ENCODE assay signal across 15 cellular contexts in the genomic region with DNA sequence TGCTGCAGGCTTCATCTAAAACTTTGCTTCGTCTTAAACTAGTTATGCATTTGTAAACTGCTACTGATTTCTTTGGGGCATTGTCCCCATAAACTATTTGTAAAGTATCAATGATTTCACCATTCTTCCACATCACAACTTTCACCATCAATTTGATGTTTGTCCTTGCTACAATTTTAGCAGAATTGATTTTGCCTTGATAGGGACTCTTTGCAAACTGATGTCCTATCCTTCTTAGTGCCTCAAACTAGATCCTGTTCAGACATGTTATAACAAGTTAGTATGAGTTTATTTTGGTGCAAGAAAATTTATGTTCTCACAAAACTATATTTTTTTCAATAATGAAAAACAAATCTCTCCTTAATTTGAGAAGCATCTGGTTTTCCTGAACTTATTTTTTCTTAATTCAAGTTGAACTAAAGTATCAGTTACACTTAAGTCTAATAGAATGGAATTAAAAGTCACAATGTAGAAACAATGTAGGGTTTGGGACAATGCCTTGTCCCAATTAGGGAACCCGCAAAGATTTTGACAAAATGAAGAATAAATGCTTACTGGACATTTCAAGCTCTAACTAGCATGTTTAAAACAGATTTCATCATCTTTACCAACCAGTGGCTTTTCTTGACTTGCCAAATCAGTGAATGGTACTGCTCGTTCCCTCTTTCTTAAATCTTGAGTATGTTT. TPM values are rescaled to one million over a fixed set of nuclear protein-coding genes. Genes with fewer than 3 reads are reported as not detected.
DNase-seq lines count a peak whose midpoint lies in the region; ATAC-seq and TF ChIP-seq lines count a peak whose summit lies in the region.
"Had no signal": no experiment of that assay in that cellular context is flagged by ENCODE, and none has a peak within 500 bp of the region (broad histone marks: within the 10 kb centered on the region; RNA-seq: fewer than 3 reads in every experiment).

No MANE protein-coding gene starts in this region.

- H4K5ac ChIP-seq in H9 (ENCODE audit: insufficient read length, low read depth, low read length) = no peak overlapping the region

- no peak overlapping the region for H4K8ac ChIP-seq in H9 (replicated peaks; ENCODE audit: insufficient read length, low read depth, low read length)

- H3K4me1 ChIP-seq in H9 (ENCODE audit: insufficient read depth, low read length) = no peaks in the 10 kb centered on the region

- H3K23ac ChIP-seq in H9 (ENCODE audit: insufficient read length, low read depth, low read length) = no peak overlapping the region

- no peak overlapping the region for H3K27ac ChIP-seq in H9 (ENCODE audit: insufficient read length, low read depth, low read length)

- no peak overlapping the region for H3K56ac ChIP-seq in H9 (ENCODE audit: insufficient read length, low read depth, low read length)

- H3K23me2 ChIP-seq in H9 (ENCODE audit: insufficient read length, low read depth, low read length, poor library complexity, severe bottlenecking) = no peaks in the 10 kb centered on the region

- DNase-seq in AG09319 (ENCODE audit: extremely low read depth, low read depth) (peak; percentile 12), H9 (no peak), memory B cell (ENCODE audit: low spot score in 2 of 2) (no peak), dermis blood vessel endothelial cell (no peak), GF-D8 (lab: John Stamatoyannopoulos, UW) (no peak)
- no peak for DNase-seq in activated naive CD8-positive, alpha-beta T cell treated with anti-CD3 and anti-CD28 coated beads, Interleukin-2, amount 50 U/mL, for 24 hours
- DNase-seq: activated CD4-positive, alpha-beta T cell treated with anti-CD3 and anti-CD28 coated beads, Interleukin-2, amount 10 ng/mL, durations not matched to agents 7 days and 5 days; activated effector memory CD4-positive, alpha-beta T cell treated with Interleukin-2 at 50 U/mL for 16 hours; DMS153; NCI-H1694; NCI-H446; SHP77 treated with DMSO at 0.1 percent for 48 hours; T1000 had no signal

- no peaks in the 10 kb centered on the region for H3K27me3 Mint-ChIP-seq in H9 (ENCODE audit: low read depth)
- H3K27me3 Mint-ChIP-seq in activated naive CD8-positive, alpha-beta T cell treated with anti-CD3 and anti-CD28 coated beads, Interleukin-2, amount 50 U/mL, for 24 hours = no peaks in the 10 kb centered on the region
- no peaks in the 10 kb centered on the region for H3K27me3 Mint-ChIP-seq in memory B cell
- H3K27me3 Mint-ChIP-seq: activated CD4-positive, alpha-beta T cell treated with anti-CD3 and anti-CD28 coated beads, Interleukin-2, amount 10 ng/mL, durations not matched to agents 7 days and 5 days had no signal

- no peaks in the 10 kb centered on the region for H3K27me3 ChIP-seq in H9 (ENCODE audit: insufficient read depth, low read length)

- H3K9me3 ChIP-seq in H9 (ENCODE audit: control insufficient read depth, low read depth, low read length) = no peaks in the 10 kb centered on the region

- H4K20me1 ChIP-seq in H9 (ENCODE audit: control insufficient read depth, insufficient read depth, insufficient read length) = no peaks in the 10 kb centered on the region

- no peak overlapping the region for H2BK20ac ChIP-seq in H9 (ENCODE audit: low read depth, low read length, poor library complexity, severe bottlenecking)

- no peak overlapping the region for H3K14ac ChIP-seq in H9 (ENCODE audit: insufficient read depth, low read length)

- H3K4me3 Mint-ChIP-seq in H9 (no peak overlapping the region), memory B cell (no peak overlapping the region)
- H3K4me3 Mint-ChIP-seq in activated naive CD8-positive, alpha-beta T cell treated with anti-CD3 and anti-CD28 coated beads, Interleukin-2, amount 50 U/mL, for 24 hours = no peak overlapping the region
- H3K4me3 Mint-ChIP-seq: activated CD4-positive, alpha-beta T cell treated with anti-CD3 and anti-CD28 coated beads, Interleukin-2, amount 10 ng/mL, durations not matched to agents 7 days and 5 days had no signal

- no peak overlapping the region for H2AK5ac ChIP-seq in H9 (ENCODE audit: insufficient read length, low read length)

- peaks cover 5% of the 10 kb centered on the region for H3K79me1 ChIP-seq in H9 (ENCODE audit: insufficient read depth, low read depth, low read length, poor library complexity, severe bottlenecking)

- H3T11ph ChIP-seq in H9 (ENCODE audit: low read length) = no peak overlapping the region

- no peak overlapping the region for H3K4me2 ChIP-seq in H9 (ENCODE audit: insufficient read depth, insufficient read length, low read length)

- H3K36me3 Mint-ChIP-seq in H9 (ENCODE audit: insufficient read depth in 1 of 3, low read depth in 3 of 3) (peaks cover 26 to 80% (median 72%) of the 10 kb centered on the region in 3 experiments; a peak in 6 of 7 replicates), memory B cell (peaks cover 41% of the 10 kb centered on the region)
- H3K36me3 Mint-ChIP-seq in activated naive CD8-positive, alpha-beta T cell treated with anti-CD3 and anti-CD28 coated beads, Interleukin-2, amount 50 U/mL, for 24 hours (ENCODE audit: low read depth) = peaks cover 77% of the 10 kb centered on the region

- H3K4ac ChIP-seq in H9 (ENCODE audit: low read depth, low read length) = no peak overlapping the region

- no peak for ATAC-seq in activated naive CD8-positive, alpha-beta T cell treated with anti-CD3 and anti-CD28 coated beads, Interleukin-2, amount 50 U/mL, for 24 hours
- ATAC-seq in memory B cell (ENCODE audit: low read depth) (no peak), HG02840 (IDR thresholded peaks at IDR 0.05; ENCODE audit: low FRiP score, unreplicated experiment) (no peak), HG02970 (IDR thresholded peaks at IDR 0.05; ENCODE audit: low FRiP score, unreplicated experiment) (no peak)

- TF ChIP-seq CTCF in AG09319 (IDR thresholded peaks at IDR 0.05; ENCODE audit: low read depth, low read length) = no peak
- no peak for TF ChIP-seq CTCF in H9 (conservative IDR thresholded peaks at IDR 0.05)

- H3K9ac ChIP-seq in H9 (ENCODE audit: extremely low read depth, insufficient read length, low read length) = no peak overlapping the region

- H3K18ac ChIP-seq in H9 (ENCODE audit: insufficient read length, low read depth, low read length) = no peak overlapping the region

- WGBS in H9 (ENCODE audit: extremely low coverage, insufficient read length, low lambda C conversion rate) = no CpG with 5 or more reads among the region's 3 CpGs

- H3K4me1 Mint-ChIP-seq in H9 = no peaks in the 10 kb centered on the region
- peaks cover 63% of the 10 kb centered on the region for H3K4me1 Mint-ChIP-seq in activated naive CD8-positive, alpha-beta T cell treated with anti-CD3 and anti-CD28 coated beads, Interleukin-2, amount 50 U/mL, for 24 hours
- H3K4me1 Mint-ChIP-seq in memory B cell = peaks cover 29% of the 10 kb centered on the region

- H2BK12ac ChIP-seq in H9 (ENCODE audit: insufficient read length, low read depth, low read length) = no peak overlapping the region

- no peak overlapping the region for H2BK120ac ChIP-seq in H9 (ENCODE audit: low read depth, low read length, poor library complexity, severe bottlenecking)

- H3K27ac Mint-ChIP-seq in H9 (peak overlapping the region in 2 of 3 experiments; percentile 27 to 46; a peak in 3 of 7 replicates), memory B cell (peak overlapping the region; percentile 76)
- peak overlapping the region; percentile 65 for H3K27ac Mint-ChIP-seq in activated naive CD8-positive, alpha-beta T cell treated with anti-CD3 and anti-CD28 coated beads, Interleukin-2, amount 50 U/mL, for 24 hours
- H3K27ac Mint-ChIP-seq: activated CD4-positive, alpha-beta T cell treated with anti-CD3 and anti-CD28 coated beads, Interleukin-2, amount 10 ng/mL, durations not matched to agents 7 days and 5 days had no signal

- H4K91ac ChIP-seq in H9 (ENCODE audit: insufficient read length, low read depth, low read length) = no peak overlapping the region

- H3K79me2 ChIP-seq in H9 (ENCODE audit: insufficient read depth, low read length) = peaks cover 4% of the 10 kb centered on the region; the same call in 1 of the 2 replicates

- H2BK15ac ChIP-seq in H9 (ENCODE audit: low read depth, low read length) = no peak overlapping the region

- no peaks in the 10 kb centered on the region for H3K9me3 Mint-ChIP-seq in H9
- H3K9me3 Mint-ChIP-seq in activated naive CD8-positive, alpha-beta T cell treated with anti-CD3 and anti-CD28 coated beads, Interleukin-2, amount 50 U/mL, for 24 hours = no peaks in the 10 kb centered on the region
- H3K9me3 Mint-ChIP-seq in memory B cell = no peaks in the 10 kb centered on the region
- H3K9me3 Mint-ChIP-seq: activated CD4-positive, alpha-beta T cell treated with anti-CD3 and anti-CD28 coated beads, Interleukin-2, amount 10 ng/mL, durations not matched to agents 7 days and 5 days had no signal

- H2BK5ac ChIP-seq in H9 (ENCODE audit: insufficient read length, low read length) = no peak overlapping the region

- no peak overlapping the region for H2AFZ ChIP-seq in H9 (ENCODE audit: low read length)

RNA-seq across cellular contexts. Expression of a gene that starts 10.1 kb away (rescaled TPM):
- 12.9 and 13.2 TPM in 2 replicates for total RNA-seq in H9 (2021)
- 15.9 and 17.9 TPM in 2 replicates for total RNA-seq in dermis blood vessel endothelial cell

RNA-seq across cellular contexts. Expression of a gene that starts 43.6 kb away (rescaled TPM):
- 340 and 342 TPM in 2 replicates for total RNA-seq in H9 (2021)
- total RNA-seq in dermis blood vessel endothelial cell = 102 and 157 TPM in 2 replicates
